ENCODE assay signal across 10 cellular contexts in the genomic region with DNA sequence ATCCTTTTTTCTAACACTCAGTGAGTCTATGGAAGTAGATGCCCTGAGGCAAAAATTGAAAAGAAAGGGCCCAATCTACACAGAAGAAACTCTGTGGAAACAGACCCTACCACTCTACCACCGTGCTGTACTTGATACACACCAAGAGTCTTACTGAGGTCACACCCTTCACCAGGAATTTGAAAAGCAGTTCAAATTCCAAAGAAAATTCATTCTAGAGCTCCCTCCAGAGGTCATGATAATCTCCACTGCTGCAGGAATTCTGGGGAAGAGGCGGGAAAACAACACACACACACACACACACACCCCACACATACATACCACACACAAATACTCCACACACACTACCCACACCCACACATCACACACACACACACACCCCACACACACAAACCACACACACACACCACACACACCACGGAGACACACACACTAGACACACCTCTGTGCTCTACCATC.
DNase-seq lines count a peak whose midpoint lies in the region; ATAC-seq and TF ChIP-seq lines count a peak whose summit lies in the region.
"Had no signal": no experiment of that assay in that cellular context is flagged by ENCODE, and none has a peak within 500 bp of the region (broad histone marks: within the 10 kb centered on the region; RNA-seq: fewer than 3 reads in every experiment).

No MANE protein-coding gene starts in this region.

- H3K36me3 Mint-ChIP-seq in progenitor cell of endocrine pancreas (ENCODE audit: insufficient read depth): no peaks in the 10 kb centered on the region
- H3K36me3 Mint-ChIP-seq in naive thymus-derived CD8-positive, alpha-beta T cell: no peaks in the 10 kb centered on the region
- no peaks in the 10 kb centered on the region for H3K36me3 Mint-ChIP-seq in activated naive CD4-positive, alpha-beta T cell treated with anti-CD3 and anti-CD28 coated beads, Interleukin-2, amount 50 U/mL, for 72 hours

- H3K9me3 Mint-ChIP-seq in progenitor cell of endocrine pancreas (ENCODE audit: low read depth): no peaks in the 10 kb centered on the region
- peaks cover 0 to 9% (median 0%) of the 10 kb centered on the region in 9 donors for H3K9me3 Mint-ChIP-seq in naive thymus-derived CD8-positive, alpha-beta T cell
- H3K9me3 Mint-ChIP-seq in activated naive CD4-positive, alpha-beta T cell treated with anti-CD3 and anti-CD28 coated beads, Interleukin-2, amount 50 U/mL, for 72 hours: peaks cover 6 to 17% of the 10 kb centered on the region in 2 donors

- POLR2A ChIA-PET in naive thymus-derived CD8-positive, alpha-beta T cell (lab: Charles Lee): no interaction called here

- peak overlapping the region; percentile 29 for H3K27ac Mint-ChIP-seq in progenitor cell of endocrine pancreas
- no peak overlapping the region for H3K27ac Mint-ChIP-seq in naive thymus-derived CD8-positive, alpha-beta T cell
- no peak overlapping the region for H3K27ac Mint-ChIP-seq in activated naive CD4-positive, alpha-beta T cell treated with anti-CD3 and anti-CD28 coated beads, Interleukin-2, amount 50 U/mL, for 72 hours

- H3K27me3 Mint-ChIP-seq in progenitor cell of endocrine pancreas: no peaks in the 10 kb centered on the region
- H3K27me3 Mint-ChIP-seq in naive thymus-derived CD8-positive, alpha-beta T cell: peaks cover 0 to 4% (median 0%) of the 10 kb centered on the region in 5 donors

- no peak overlapping the region for H3K4me3 Mint-ChIP-seq in progenitor cell of endocrine pancreas (ENCODE audit: low read depth)
- no peak overlapping the region for H3K4me3 Mint-ChIP-seq in naive thymus-derived CD8-positive, alpha-beta T cell

- DNase-seq in GM03348 (ENCODE audit: low spot score) (peak; percentile 66), RPMI7951 (ENCODE audit: low read depth) (peak; percentile 42), foreskin melanocyte (peak; percentile 88), progenitor cell of endocrine pancreas (ENCODE audit: low spot score, unreplicated experiment) (no peak)
- no peak for DNase-seq in naive thymus-derived CD8-positive, alpha-beta T cell
- no peak for DNase-seq in activated naive CD4-positive, alpha-beta T cell treated with anti-CD3 and anti-CD28 coated beads, Interleukin-2, amount 50 U/mL, for 72 hours (ENCODE audit: low spot score in 2 of 2)
- DNase-seq in activated CD4-positive, alpha-beta T cell treated with anti-CD3 and anti-CD28 coated beads for 4 hours: no peak
- DNase-seq: activated T-cell treated with anti-CD3 and anti-CD28 coated beads, Interleukin-2, amount 50 U/mL, for 1 hour; Peyer's patch had no signal

- peak; percentile 21 for TF ChIP-seq CTCF in progenitor cell of endocrine pancreas (IDR thresholded peaks at IDR 0.05; ENCODE audit: unreplicated experiment)

- no peak for ATAC-seq in naive thymus-derived CD8-positive, alpha-beta T cell
- no peak for ATAC-seq in activated naive CD4-positive, alpha-beta T cell treated with anti-CD3 and anti-CD28 coated beads, Interleukin-2, amount 50 U/mL, for 72 hours
- ATAC-seq in GM19452 (IDR thresholded peaks at IDR 0.05; ENCODE audit: unreplicated experiment): no peak

- peaks cover 3% of the 10 kb centered on the region for H3K4me1 Mint-ChIP-seq in progenitor cell of endocrine pancreas (ENCODE audit: low read depth)
- no peaks in the 10 kb centered on the region for H3K4me1 Mint-ChIP-seq in naive thymus-derived CD8-positive, alpha-beta T cell

Comparison
In these comparisons a context has a peak if more than half of its experiments do, and no peak if none do; other contexts are left out.
1. DNase-seq: peak in GM03348 (single experiment), RPMI7951 (single experiment) and foreskin melanocyte (single experiment); none in progenitor cell of endocrine pancreas (single experiment), naive thymus-derived CD8-positive, alpha-beta T cell (0 of 10), activated naive CD4-positive, alpha-beta T cell treated with anti-CD3 and anti-CD28 coated beads, Interleukin-2, amount 50 U/mL, for 72 hours (0 of 2) and activated CD4-positive, alpha-beta T cell treated with anti-CD3 and anti-CD28 coated beads for 4 hours (0 of 2).